Comparison of ENCODE assay signal across 8 cellular contexts in genomic region chrX:119791437-119792231, GRCh38. TPM values are rescaled to one million over a fixed set of nuclear protein-coding genes. Genes with fewer than 3 reads are reported as not detected.
A peak's percentile ranks its signal among the peaks of the same experiment; 100 is the strongest.
DNase-seq lines count a peak whose midpoint lies in the region; ATAC-seq and TF ChIP-seq lines count a peak whose summit lies in the region.

Gene RPL39, minus strand, starts transcription at chrX:119791630. Its CDS starts 54 bp downstream, at chrX:119791576.

- peak; percentile 93 for ATAC-seq in DND-41 (ENCODE audit: insufficient read depth, low read depth)
- ATAC-seq in GM21825 (IDR thresholded peaks at IDR 0.05; ENCODE audit: unreplicated experiment), result peak; percentile 94
- peak; percentile 93 for ATAC-seq in esophagus mucosa

- peak within 1 kb of the TSS; percentile 84 for H2AFZ ChIP-seq in DND-41 (ENCODE audit: low read depth, low read length)

- peaks cover 56% of the 10 kb centered on the region for H3K79me2 ChIP-seq in DND-41 (ENCODE audit: insufficient read depth, low read length)

- TF ChIP-seq CTCF in DND-41 (IDR thresholded peaks at IDR 0.05; ENCODE audit: borderline replicate concordance, extremely low read depth, low read length, poor library complexity, severe bottlenecking), result no peak
- no peak for TF ChIP-seq CTCF in Peyer's patch (IDR thresholded peaks at IDR 0.05)

- H3K4me2 ChIP-seq in DND-41 (ENCODE audit: insufficient read depth, low read length), result peak within 1 kb of the TSS; percentile 78

- H3K9me3 ChIP-seq in DND-41 (ENCODE audit: insufficient read depth, low read length, severe bottlenecking) (no peaks in the 10 kb centered on the region), KOPT-K1 (ENCODE audit: insufficient read depth, low read length, poor library complexity, severe bottlenecking) (no peaks in the 10 kb centered on the region), Peyer's patch (no peaks in the 10 kb centered on the region), muscle layer of duodenum (ENCODE audit: control insufficient read depth in 1 of 2, low read length in 2 of 2) (no peaks in the 10 kb centered on the region)

- H3K4me1 ChIP-seq in DND-41 (ENCODE audit: insufficient read depth, low read length), result peaks cover 43% of the 10 kb centered on the region
- H3K4me1 ChIP-seq in Peyer's patch, result peaks cover 0 to 25% (median 0%) of the 10 kb centered on the region in 4 donors
- peaks cover 0 to 8% of the 10 kb centered on the region in 2 donors for H3K4me1 ChIP-seq in muscle layer of duodenum (ENCODE audit: control insufficient read depth in 1 of 2, insufficient read depth in 2 of 2, low read length in 2 of 2)

- H3K27me3 ChIP-seq in DND-41 (ENCODE audit: insufficient read depth, low read length, poor library complexity) (no peaks in the 10 kb centered on the region), Peyer's patch (no peaks in the 10 kb centered on the region), muscle layer of duodenum (ENCODE audit: low read depth, low read length) (no peaks in the 10 kb centered on the region)

- H3K27ac ChIP-seq in DND-41 (ENCODE audit: low read length), result peak within 1 kb of the TSS; percentile 91
- peak within 1 kb of the TSS; percentile 83 for H3K27ac ChIP-seq in KOPT-K1 (ENCODE audit: low read depth, low read length, poor library complexity, severe bottlenecking)
- H3K27ac ChIP-seq in Peyer's patch, result peak within 1 kb of the TSS; percentile 83 to 97 (median 87)
- peak within 1 kb of the TSS; percentile 92 for H3K27ac ChIP-seq in muscle layer of duodenum (ENCODE audit: low read length)

- peak within 1 kb of the TSS; percentile 39 to 69 for H3K4me3 ChIP-seq in DND-41 (ENCODE audit: low read depth in 1 of 2, low read length in 2 of 2)
- H3K4me3 ChIP-seq in Peyer's patch, result peak within 1 kb of the TSS; percentile 54 to 81 (median 71)
- H3K4me3 ChIP-seq in muscle layer of duodenum (ENCODE audit: low read depth in 1 of 2, low read length in 2 of 2), result peak within 1 kb of the TSS; percentile 64 to 75

- H3K9ac ChIP-seq in DND-41 (ENCODE audit: low read depth, low read length), result peak within 1 kb of the TSS; percentile 74

- DNase-seq in DND-41, result peak; percentile 88
- peak; percentile 78 to 94 (median 84) for DNase-seq in Peyer's patch
- DNase-seq in activated T-cell treated with anti-CD3 and anti-CD28 coated beads, Interleukin-2, amount 50 U/mL, for 48 hours, result peak; percentile 82 to 85
- DNase-seq in stimulated activated CD8-positive, alpha-beta memory T cell treated with anti-CD3 and anti-CD28 coated beads, Interleukin-7, amount 100 ng/mL, for 4 hours (ENCODE audit: low read depth in 2 of 2), result peak; percentile 66 to 72

- TF ChIP-seq POLR2A in Peyer's patch (IDR thresholded peaks at IDR 0.05), result peak; percentile 30 to 74

- H4K20me1 ChIP-seq in DND-41 (ENCODE audit: insufficient read depth, low read length), result peaks cover 36% of the 10 kb centered on the region

- H3K36me3 ChIP-seq in DND-41 (ENCODE audit: insufficient read depth, low read length), result peaks cover 37% of the 10 kb centered on the region
- H3K36me3 ChIP-seq in KOPT-K1 (ENCODE audit: insufficient read depth, low read length), result peaks cover 36% of the 10 kb centered on the region
- peaks cover 0 to 4% (median 0%) of the 10 kb centered on the region in 3 donors for H3K36me3 ChIP-seq in Peyer's patch
- H3K36me3 ChIP-seq in muscle layer of duodenum (ENCODE audit: control insufficient read depth in 1 of 2, insufficient read depth in 2 of 2, low read length in 2 of 2), result peaks cover 4 to 10% of the 10 kb centered on the region in 2 donors

RNA-seq across cellular contexts. Expression of gene RPL39, which starts in this region (rescaled TPM):
- total RNA-seq in Peyer's patch (1,000 to 10,000 TPM in 2 of 4 donors, 100 to 1,000 TPM in 2; 781 to 2,903 (median 945) TPM), esophagus mucosa (2,055 TPM)

Comparison
In these comparisons a context has a peak if more than half of its experiments do, and no peak if none do; other contexts are left out.
1. Peak in every context shown above with its lines: DNase-seq, ATAC-seq, H3K4me3 ChIP-seq and H3K27ac ChIP-seq.